ENCODE assay signal across 1 cellular context in the genomic region with DNA sequence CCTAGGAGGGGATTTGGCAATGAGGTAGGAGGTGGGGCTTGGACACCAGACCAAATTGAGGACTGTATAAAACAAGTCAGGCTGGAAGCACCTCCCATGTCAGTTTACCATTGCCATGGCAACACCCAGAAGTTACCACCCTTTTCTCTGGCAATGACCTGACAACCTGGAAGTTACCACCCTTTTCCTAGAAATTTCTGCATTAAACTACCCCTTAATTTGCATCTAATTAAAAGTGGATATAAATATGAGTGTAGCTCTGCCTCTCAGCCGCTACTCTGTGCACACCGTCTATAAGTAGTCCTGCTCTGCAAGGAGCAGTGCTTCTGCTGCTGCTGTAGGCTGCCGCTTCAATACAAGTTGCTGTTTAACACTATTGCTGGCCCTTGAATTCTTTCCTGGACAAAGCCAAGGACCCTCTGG.
TF ChIP-seq lines count a peak whose summit lies in the region.

No MANE protein-coding gene starts in this region.

TF ChIP-seq in H1, 55 proteins besides CTCF, POLR2A, EP300 and RAD21:
- TF ChIP-seq ASH2L (IDR thresholded peaks at IDR 0.05; ENCODE audit: low read length), result no peak
- TF ChIP-seq CREB1 (IDR thresholded peaks at IDR 0.05), result no peak
- TF ChIP-seq, protein P1, sequence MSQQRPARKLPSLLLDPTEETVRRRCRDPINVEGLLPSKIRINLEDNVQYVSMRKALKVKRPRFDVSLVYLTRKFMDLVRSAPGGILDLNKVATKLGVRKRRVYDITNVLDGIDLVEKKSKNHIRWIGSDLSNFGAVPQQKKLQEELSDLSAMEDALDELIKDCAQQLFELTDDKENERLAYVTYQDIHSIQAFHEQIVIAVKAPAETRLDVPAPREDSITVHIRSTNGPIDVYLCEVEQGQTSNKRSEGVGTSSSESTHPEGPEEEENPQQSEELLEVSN (IDR thresholded peaks at IDR 0.05), result no peak
- no peak for TF ChIP-seq CTBP2 (IDR thresholded peaks at IDR 0.05; ENCODE audit: borderline replicate concordance, insufficient read depth, insufficient read length, low read length)
- TF ChIP-seq TBP (IDR thresholded peaks at IDR 0.05; ENCODE audit: low read depth, low read length), result no peak
- TF ChIP-seq CEBPB (IDR thresholded peaks at IDR 0.05; ENCODE audit: low read depth, low read length), result no peak
- no peak for TF ChIP-seq SAP30 (IDR thresholded peaks at IDR 0.05; ENCODE audit: insufficient read depth, insufficient replicate concordance, low read length)
- TF ChIP-seq TCF12 (IDR thresholded peaks at IDR 0.05; ENCODE audit: low read depth, low read length), result no peak
- TF ChIP-seq, protein P2, sequence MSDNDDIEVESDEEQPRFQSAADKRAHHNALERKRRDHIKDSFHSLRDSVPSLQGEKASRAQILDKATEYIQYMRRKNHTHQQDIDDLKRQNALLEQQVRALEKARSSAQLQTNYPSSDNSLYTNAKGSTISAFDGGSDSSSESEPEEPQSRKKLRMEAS (IDR thresholded peaks at IDR 0.05), result no peak
- TF ChIP-seq POU5F1 (IDR thresholded peaks at IDR 0.05; ENCODE audit: low read depth, low read length), result no peak
- no peak for TF ChIP-seq GABPA (IDR thresholded peaks at IDR 0.05; ENCODE audit: borderline replicate concordance, insufficient read depth, low read length)
